ENCODE assay signal across 17 cellular contexts in the genomic region with DNA sequence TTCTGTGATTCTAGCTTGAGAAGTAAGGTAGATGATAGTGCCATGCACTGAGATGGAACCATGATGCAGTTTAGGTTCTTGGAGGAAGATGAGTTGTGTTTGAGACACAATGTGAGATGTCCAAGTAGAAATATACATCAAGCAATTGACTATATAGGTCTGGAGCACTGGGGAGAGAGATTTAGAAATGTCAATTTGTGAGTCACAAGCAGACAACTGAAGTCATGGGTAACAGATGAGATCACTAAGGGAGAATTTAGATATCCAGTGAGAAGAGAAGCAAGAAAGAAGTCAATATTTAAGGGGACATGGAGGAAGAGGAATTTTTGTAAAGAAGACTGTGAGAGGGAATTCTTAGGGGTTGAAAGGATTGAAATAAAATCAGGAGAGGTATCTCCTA.
DNase-seq lines count a peak whose midpoint lies in the region; ATAC-seq and TF ChIP-seq lines count a peak whose summit lies in the region.
"Had no signal": no experiment of that assay in that cellular context is flagged by ENCODE, and none has a peak within 500 bp of the region (broad histone marks: within the 10 kb centered on the region; RNA-seq: fewer than 3 reads in every experiment).

No MANE protein-coding gene starts in this region.

- no peak overlapping the region for H2AFZ ChIP-seq in fibroblast of lung (ENCODE audit: low read length)

- H3K36me3 Mint-ChIP-seq in activated CD4-positive, alpha-beta T cell treated with anti-CD3 and anti-CD28 coated beads for 36 hours (ENCODE audit: low read depth), result no peaks in the 10 kb centered on the region
- no peaks in the 10 kb centered on the region for H3K36me3 Mint-ChIP-seq in stimulated activated effector memory CD8-positive, alpha-beta T cell treated with anti-CD3 and anti-CD28 coated beads, Interleukin-12 subunit alpha, Interleukin-12 subunit beta, amount 100 ng/mL, for 72 hours

- H3K4me3 Mint-ChIP-seq in activated CD4-positive, alpha-beta T cell treated with anti-CD3 and anti-CD28 coated beads for 36 hours, result no peak overlapping the region
- H3K4me3 Mint-ChIP-seq in stimulated activated effector memory CD8-positive, alpha-beta T cell treated with anti-CD3 and anti-CD28 coated beads, Interleukin-12 subunit alpha, Interleukin-12 subunit beta, amount 100 ng/mL, for 72 hours, result no peak overlapping the region
- H3K4me3 Mint-ChIP-seq: activated T-cell treated with anti-CD3 and anti-CD28 coated beads, Interleukin-2, amount 50 U/mL, for 24 hours; T-helper 17 cell had no signal

- H3K4me1 Mint-ChIP-seq in activated CD4-positive, alpha-beta T cell treated with anti-CD3 and anti-CD28 coated beads for 36 hours, result no peaks in the 10 kb centered on the region
- peaks cover 4% of the 10 kb centered on the region for H3K4me1 Mint-ChIP-seq in stimulated activated effector memory CD8-positive, alpha-beta T cell treated with anti-CD3 and anti-CD28 coated beads, Interleukin-12 subunit alpha, Interleukin-12 subunit beta, amount 100 ng/mL, for 72 hours
- H3K4me1 Mint-ChIP-seq: T-helper 17 cell had no signal

- no peak overlapping the region for H3K27ac Mint-ChIP-seq in activated CD4-positive, alpha-beta T cell treated with anti-CD3 and anti-CD28 coated beads for 36 hours
- H3K27ac Mint-ChIP-seq in stimulated activated effector memory CD8-positive, alpha-beta T cell treated with anti-CD3 and anti-CD28 coated beads, Interleukin-12 subunit alpha, Interleukin-12 subunit beta, amount 100 ng/mL, for 72 hours, result no peak overlapping the region
- H3K27ac Mint-ChIP-seq: activated T-cell treated with anti-CD3 and anti-CD28 coated beads, Interleukin-2, amount 50 U/mL, for 24 hours; T-helper 17 cell had no signal

- no peaks in the 10 kb centered on the region for H3K27me3 Mint-ChIP-seq in activated CD4-positive, alpha-beta T cell treated with anti-CD3 and anti-CD28 coated beads for 36 hours
- H3K27me3 Mint-ChIP-seq: activated T-cell treated with anti-CD3 and anti-CD28 coated beads, Interleukin-2, amount 50 U/mL, for 24 hours; T-helper 17 cell had no signal

- H3K9me3 ChIP-seq in RWPE2 (ENCODE audit: severe bottlenecking) (no peaks in the 10 kb centered on the region), fibroblast of lung (ENCODE audit: control insufficient read depth, insufficient read depth, low read depth, low read length) (no peaks in the 10 kb centered on the region)
- H3K9me3 ChIP-seq: adrenal gland, Caco-2, suprapubic skin had no signal

- intact Hi-C loops in activated CD4-positive, alpha-beta T cell treated with anti-CD3 and anti-CD28 coated beads for 36 hours (cut with DNase I, micrococcal nuclease), result no loop called here

- DNase-seq in activated CD4-positive, alpha-beta T cell treated with anti-CD3 and anti-CD28 coated beads for 36 hours, result no peak
- no peak for DNase-seq in activated CD4-positive, alpha-beta T cell treated with anti-CD3 and anti-CD28 coated beads for 4 hours
- DNase-seq in RWPE2 (ENCODE audit: low spot score) (no peak), fibroblast of lung (ENCODE audit: low read depth in 2 of 2) (peak; percentile 67 to 73), occipital lobe (lab: John Stamatoyannopoulos, UW) (no peak), NCI-H526 (lab: John Stamatoyannopoulos, UW) (no peak)
- no peak for DNase-seq in stimulated activated effector memory CD8-positive, alpha-beta T cell treated with anti-CD3 and anti-CD28 coated beads, Interleukin-12 subunit alpha, Interleukin-12 subunit beta, amount 100 ng/mL, for 72 hours (ENCODE audit: low spot score in 2 of 2)
- DNase-seq: activated T-cell treated with anti-CD3 and anti-CD28 coated beads, Interleukin-2, amount 50 U/mL, for 24 hours; adrenal gland; Caco-2; hypothalamus; NCI-H2029 treated with DMSO at 0.1 percent for 48 hours; NCI-H774; T-helper 17 cell had no signal

- peak overlapping the region; percentile 90 for H3K27ac ChIP-seq in RWPE2 (ENCODE audit: poor library complexity, severe bottlenecking)
- H3K27ac ChIP-seq in fibroblast of lung (ENCODE audit: insufficient read depth, low read length), result peak overlapping the region; percentile 80
- H3K27ac ChIP-seq: suprapubic skin had no signal

- CTCF ChIA-PET in activated CD4-positive, alpha-beta T cell treated with anti-CD3 and anti-CD28 coated beads for 36 hours (lab: Charles Lee), result interaction anchor here (0.6 to 1.2 kb wide), 4 partner anchors 30 to 397 kb away, joined by 3 read pairs; no protein-coding TSS in a partner anchor

- no peak overlapping the region for H3K9ac ChIP-seq in fibroblast of lung (ENCODE audit: insufficient read depth, low read length)

- TF ChIP-seq CTCF in RWPE2 (IDR thresholded peaks at IDR 0.05; ENCODE audit: poor library complexity, severe bottlenecking) (no peak), fibroblast of lung (conservative IDR thresholded peaks at IDR 0.05 in 1 of 2, IDR thresholded peaks at IDR 0.05 in 1 of 2; ENCODE audit: low read depth in 1 of 2, low read length in 2 of 2) (no peak)

- POLR2A ChIA-PET in activated CD4-positive, alpha-beta T cell treated with anti-CD3 and anti-CD28 coated beads for 36 hours (lab: Charles Lee), result no interaction called here

- H3K4me3 ChIP-seq in RWPE2 (ENCODE audit: severe bottlenecking), result no peak overlapping the region
- no peak overlapping the region for H3K4me3 ChIP-seq in fibroblast of lung (replicated peaks in 1 of 4; ENCODE audit: control extremely low read depth in 1 of 4, insufficient read depth in 1 of 4, low read depth in 3 of 4, low read length in 4 of 4)
- H3K4me3 ChIP-seq: adrenal gland, suprapubic skin had no signal

- peak overlapping the region; percentile 34 for H3K4me2 ChIP-seq in fibroblast of lung (ENCODE audit: extremely low read depth, insufficient read depth, low read length)

- no peaks in the 10 kb centered on the region for H3K79me2 ChIP-seq in fibroblast of lung (ENCODE audit: control insufficient read depth, insufficient read depth, low read length)

- H3K27me3 ChIP-seq in RWPE2 (ENCODE audit: insufficient read depth, poor library complexity, severe bottlenecking) (no peaks in the 10 kb centered on the region), fibroblast of lung (ENCODE audit: control insufficient read depth, insufficient read depth, low read length) (no peaks in the 10 kb centered on the region)
- H3K27me3 ChIP-seq: adrenal gland, suprapubic skin had no signal

- H3K36me3 ChIP-seq in RWPE2 (ENCODE audit: low read depth) (no peaks in the 10 kb centered on the region), fibroblast of lung (ENCODE audit: control insufficient read depth, insufficient read depth, low read length) (no peaks in the 10 kb centered on the region)
- H3K36me3 ChIP-seq: adrenal gland, suprapubic skin had no signal

- H4K20me1 ChIP-seq in fibroblast of lung (ENCODE audit: control insufficient read depth, extremely low read depth, insufficient read depth, low read length), result no peaks in the 10 kb centered on the region

- no peaks in the 10 kb centered on the region for H3K9me3 Mint-ChIP-seq in activated CD4-positive, alpha-beta T cell treated with anti-CD3 and anti-CD28 coated beads for 36 hours (ENCODE audit: low read depth)
- H3K9me3 Mint-ChIP-seq in stimulated activated effector memory CD8-positive, alpha-beta T cell treated with anti-CD3 and anti-CD28 coated beads, Interleukin-12 subunit alpha, Interleukin-12 subunit beta, amount 100 ng/mL, for 72 hours, result no peaks in the 10 kb centered on the region
- H3K9me3 Mint-ChIP-seq: activated T-cell treated with anti-CD3 and anti-CD28 coated beads, Interleukin-2, amount 50 U/mL, for 24 hours had no signal

- H3K4me1 ChIP-seq in RWPE2 (ENCODE audit: insufficient read depth, poor library complexity, severe bottlenecking), result peaks cover 31% of the 10 kb centered on the region
- H3K4me1 ChIP-seq in fibroblast of lung (ENCODE audit: control insufficient read depth, extremely low read depth, insufficient read depth, low read length), result peaks cover 23% of the 10 kb centered on the region

- ATAC-seq in activated CD4-positive, alpha-beta T cell treated with anti-CD3 and anti-CD28 coated beads for 36 hours, result peak; percentile 72
- ATAC-seq in RWPE2 (ENCODE audit: low read depth) (no peak), GM21381 (IDR thresholded peaks at IDR 0.05; ENCODE audit: unreplicated experiment) (no peak)
- peak; percentile 62 for ATAC-seq in stimulated activated effector memory CD8-positive, alpha-beta T cell treated with anti-CD3 and anti-CD28 coated beads, Interleukin-12 subunit alpha, Interleukin-12 subunit beta, amount 100 ng/mL, for 72 hours
- ATAC-seq: left lobe of liver, T-helper 17 cell had no signal

Comparison
In these comparisons a context has a peak if more than half of its experiments do, and no peak if none do; other contexts are left out.
1. ATAC-seq: peak in activated CD4-positive, alpha-beta T cell treated with anti-CD3 and anti-CD28 coated beads for 36 hours (single experiment) and stimulated activated effector memory CD8-positive, alpha-beta T cell treated with anti-CD3 and anti-CD28 coated beads, Interleukin-12 subunit alpha, Interleukin-12 subunit beta, amount 100 ng/mL, for 72 hours (single experiment); none in RWPE2 (single experiment) and GM21381 (single experiment).
2. DNase-seq: peak in fibroblast of lung (2 of 2); none in activated CD4-positive, alpha-beta T cell treated with anti-CD3 and anti-CD28 coated beads for 36 hours (single experiment), activated CD4-positive, alpha-beta T cell treated with anti-CD3 and anti-CD28 coated beads for 4 hours (0 of 2), RWPE2 (single experiment), stimulated activated effector memory CD8-positive, alpha-beta T cell treated with anti-CD3 and anti-CD28 coated beads, Interleukin-12 subunit alpha, Interleukin-12 subunit beta, amount 100 ng/mL, for 72 hours (0 of 2), occipital lobe (single experiment) and NCI-H526 (0 of 2).